In the genomic region with DNA sequence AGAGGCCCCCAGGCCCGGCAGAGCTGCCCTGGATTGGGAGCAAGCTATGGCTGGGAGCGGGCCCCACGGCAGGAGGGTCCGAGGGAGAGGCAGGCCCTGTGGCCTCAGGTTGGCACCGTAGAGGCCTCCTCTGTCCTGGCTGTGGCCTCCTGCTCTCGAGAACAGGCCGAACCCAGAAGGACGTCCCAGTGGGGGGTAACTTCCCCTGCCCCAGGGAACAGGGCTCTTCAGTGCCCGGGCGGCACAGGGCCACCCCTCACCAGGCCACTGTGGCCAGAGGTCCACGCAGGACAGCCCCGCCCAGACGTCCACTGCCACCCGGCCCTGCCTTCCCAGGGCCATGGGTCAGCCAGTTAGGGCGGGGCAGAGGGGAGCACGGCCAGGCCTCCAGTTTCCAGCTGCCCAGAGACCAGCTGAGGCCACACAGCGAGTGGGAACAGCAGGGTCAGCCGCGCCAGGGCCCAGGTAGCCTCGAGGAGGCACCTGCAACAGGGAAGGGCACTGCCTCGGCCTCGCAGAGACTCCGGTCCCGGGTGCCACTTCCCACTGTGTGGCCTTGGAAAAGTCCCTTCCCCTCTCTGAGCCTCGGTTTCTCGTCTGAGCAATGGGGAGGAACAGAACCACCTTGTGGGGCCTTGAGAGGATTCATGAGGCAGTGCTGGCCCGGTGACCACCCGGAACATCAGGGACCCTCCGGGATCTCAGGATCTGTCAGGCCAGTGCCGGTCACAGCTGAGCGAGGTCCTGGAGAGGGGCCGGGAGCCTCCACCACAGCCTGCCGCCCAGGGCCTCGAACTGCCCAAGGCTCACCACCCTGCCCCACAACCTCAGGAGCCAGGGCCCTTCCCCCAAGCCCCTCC, we compare ENCODE assay signal across 5 cellular contexts.
"Had no signal": no experiment of that assay in that cellular context is flagged by ENCODE, and none has a peak within 500 bp of the region (broad histone marks: within the 10 kb centered on the region; RNA-seq: fewer than 3 reads in every experiment).

No MANE protein-coding gene starts in this region.

- H3K4me2 ChIP-seq: GM23338 had no signal

- H3K9me3 ChIP-seq: HAP-1 had no signal

- H3K27ac ChIP-seq: HL-60 had no signal

- H3K36me3 ChIP-seq: HAP-1 had no signal

- DNase-seq: HFFc6, KBM-7 had no signal

- H3K4me3 ChIP-seq: GM23338, HAP-1 had no signal

- H3K4me1 ChIP-seq: HAP-1 had no signal

- H2AFZ ChIP-seq: GM23338 had no signal
